In the genomic region with DNA sequence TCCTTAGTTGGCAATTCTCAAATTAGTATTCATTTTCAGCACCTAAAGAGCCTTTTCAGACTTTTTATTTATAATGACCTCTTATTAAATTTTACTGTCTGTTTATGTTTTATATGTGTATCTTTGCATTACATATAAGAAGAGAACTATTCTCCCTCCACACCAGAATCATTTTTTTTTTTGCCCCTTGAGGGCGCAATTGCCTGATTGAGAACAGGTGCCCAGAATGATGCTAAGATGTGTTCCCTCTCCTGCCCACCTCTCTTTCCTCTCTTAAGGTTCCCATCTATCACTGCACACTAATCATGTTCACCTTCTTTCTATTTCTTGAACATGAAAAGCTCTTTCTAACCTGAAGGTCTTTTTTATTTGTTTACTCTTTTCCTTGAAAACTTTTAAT, we compare ENCODE assay signal across 11 cellular contexts. TPM values are rescaled to one million over a fixed set of nuclear protein-coding genes. Genes with fewer than 3 reads are reported as not detected.
DNase-seq lines count a peak whose midpoint lies in the region; ATAC-seq and TF ChIP-seq lines count a peak whose summit lies in the region.
"Had no signal": no experiment of that assay in that cellular context is flagged by ENCODE, and none has a peak within 500 bp of the region (broad histone marks: within the 10 kb centered on the region; RNA-seq: fewer than 3 reads in every experiment).

No MANE protein-coding gene starts in this region.

- H3K9me3 ChIP-seq in SU-DHL-6 (ENCODE audit: insufficient read depth, low read length): no peaks in the 10 kb centered on the region
- H3K9me3 ChIP-seq in tibial nerve: no peaks in the 10 kb centered on the region

- no peak for TF ChIP-seq POLR2A in tibial nerve (IDR thresholded peaks at IDR 0.05)

- no peaks in the 10 kb centered on the region for H3K79me2 ChIP-seq in SU-DHL-6 (ENCODE audit: insufficient read depth, low read length)

- peaks cover 29% of the 10 kb centered on the region for H3F3A ChIP-seq in SU-DHL-6 (ENCODE audit: insufficient read depth)

- H3K36me3 ChIP-seq in SU-DHL-6 (ENCODE audit: low read length) (peaks cover 11% of the 10 kb centered on the region), tibial nerve (no peaks in the 10 kb centered on the region)

- no peak overlapping the region for H3K4me3 Mint-ChIP-seq in activated T-cell treated with anti-CD3 and anti-CD28 coated beads, Interleukin-2, amount 50 U/mL, for 72 hours
- H3K4me3 Mint-ChIP-seq: activated naive CD8-positive, alpha-beta T cell; CD4-positive, CD25-positive, alpha-beta regulatory T cell; stimulated activated naive B cell treated with anti-CD40 and anti-IgM and Interleukin-4, amounts not matched to agents 10 μg/mL and 1 μg/mL and 100 μg/mL, for 72 hours had no signal

- no peaks in the 10 kb centered on the region for H4K20me1 ChIP-seq in SU-DHL-6 (ENCODE audit: low read depth, low read length)

- no peaks in the 10 kb centered on the region for H3K4me1 Mint-ChIP-seq in activated T-cell treated with anti-CD3 and anti-CD28 coated beads, Interleukin-2, amount 50 U/mL, for 72 hours (ENCODE audit: low read depth)
- H3K4me1 Mint-ChIP-seq: CD4-positive, CD25-positive, alpha-beta regulatory T cell; stimulated activated naive B cell treated with anti-CD40 and anti-IgM and Interleukin-4, amounts not matched to agents 10 μg/mL and 1 μg/mL and 100 μg/mL, for 72 hours had no signal

- H3K4me3 ChIP-seq in SU-DHL-6 (ENCODE audit: insufficient read depth, low read length, poor library complexity, severe bottlenecking) (peak overlapping the region; percentile 38), tibial nerve (no peak overlapping the region)

- peak overlapping the region; percentile 81 for H3K4me2 ChIP-seq in SU-DHL-6 (ENCODE audit: low read depth, low read length, poor library complexity, severe bottlenecking)

- H3K9me2 ChIP-seq in SU-DHL-6 (replicated peaks; ENCODE audit: insufficient read depth, low read length): no peaks in the 10 kb centered on the region

- DNase-seq in NOMO-1 treated with DMSO at 0.1 percent for 48 hours (lab: John Stamatoyannopoulos, UW; ENCODE audit: unreplicated experiment) (peak; percentile 8), NOMO-1 treated with dmso at 0.1 percent for 144 hours (lab: John Stamatoyannopoulos, UW; ENCODE audit: unreplicated experiment) (no peak), superior temporal gyrus (ENCODE audit: extremely low spot score) (peak; percentile 17), tibial nerve (ENCODE audit: low spot score in 2 of 2) (no peak), dermis blood vessel endothelial cell (no peak)
- no peak for DNase-seq in activated T-cell treated with anti-CD3 and anti-CD28 coated beads, Interleukin-2, amount 50 U/mL, for 72 hours
- DNase-seq: CD4-positive, CD25-positive, alpha-beta regulatory T cell; stimulated activated naive B cell treated with anti-CD40 and anti-IgM and Interleukin-4, amounts not matched to agents 10 μg/mL and 1 μg/mL and 100 μg/mL, for 72 hours had no signal

- H3K9ac ChIP-seq in SU-DHL-6 (ENCODE audit: low read length): peak overlapping the region; percentile 55

- peak overlapping the region; percentile 50 for H2AFZ ChIP-seq in SU-DHL-6 (ENCODE audit: low read depth, low read length, severe bottlenecking)

- no peak overlapping the region for H3K27ac Mint-ChIP-seq in activated T-cell treated with anti-CD3 and anti-CD28 coated beads, Interleukin-2, amount 50 U/mL, for 72 hours
- H3K27ac Mint-ChIP-seq: activated naive CD8-positive, alpha-beta T cell; CD4-positive, CD25-positive, alpha-beta regulatory T cell; stimulated activated naive B cell treated with anti-CD40 and anti-IgM and Interleukin-4, amounts not matched to agents 10 μg/mL and 1 μg/mL and 100 μg/mL, for 72 hours had no signal

- TF ChIP-seq CTCF in SU-DHL-6 (IDR thresholded peaks at IDR 0.05; ENCODE audit: insufficient read depth, low read length, poor library complexity, severe bottlenecking): peak; percentile 68
- no peak for TF ChIP-seq CTCF in tibial nerve (IDR thresholded peaks at IDR 0.05)

- H3K9me3 Mint-ChIP-seq in activated T-cell treated with anti-CD3 and anti-CD28 coated beads, Interleukin-2, amount 50 U/mL, for 72 hours: peaks cover 0 to 2% of the 10 kb centered on the region in 2 donors
- H3K9me3 Mint-ChIP-seq: stimulated activated naive B cell treated with anti-CD40 and anti-IgM and Interleukin-4, amounts not matched to agents 10 μg/mL and 1 μg/mL and 100 μg/mL, for 72 hours had no signal

- H3K27ac ChIP-seq in SU-DHL-6 (ENCODE audit: low read depth, low read length) (peak overlapping the region; percentile 90), tibial nerve (no peak overlapping the region)

- no peaks in the 10 kb centered on the region for H3K27me3 Mint-ChIP-seq in activated T-cell treated with anti-CD3 and anti-CD28 coated beads, Interleukin-2, amount 50 U/mL, for 72 hours (ENCODE audit: low read depth)
- H3K27me3 Mint-ChIP-seq: activated naive CD8-positive, alpha-beta T cell; CD4-positive, CD25-positive, alpha-beta regulatory T cell; stimulated activated naive B cell treated with anti-CD40 and anti-IgM and Interleukin-4, amounts not matched to agents 10 μg/mL and 1 μg/mL and 100 μg/mL, for 72 hours had no signal

- ATAC-seq in HG03442 (IDR thresholded peaks at IDR 0.05; ENCODE audit: unreplicated experiment): peak; percentile 38
- no peak for ATAC-seq in activated T-cell treated with anti-CD3 and anti-CD28 coated beads, Interleukin-2, amount 50 U/mL, for 72 hours (replicated peaks in 1 of 2)

- H3K27me3 ChIP-seq in SU-DHL-6 (ENCODE audit: low read length) (no peaks in the 10 kb centered on the region), tibial nerve (no peaks in the 10 kb centered on the region)

- no peak for TF ChIP-seq EP300 in tibial nerve (IDR thresholded peaks at IDR 0.05)

- 59 to 69% methylated on average over 1 of the region's 1 CpG for WGBS in tibial nerve, 2 donors

- H3K4me1 ChIP-seq in tibial nerve: peaks cover 0 to 9% (median 0%) of the 10 kb centered on the region in 4 donors

- no peaks in the 10 kb centered on the region for H3K36me3 Mint-ChIP-seq in activated T-cell treated with anti-CD3 and anti-CD28 coated beads, Interleukin-2, amount 50 U/mL, for 72 hours (ENCODE audit: insufficient read depth in 2 of 2)
- H3K36me3 Mint-ChIP-seq: activated naive CD8-positive, alpha-beta T cell; CD4-positive, CD25-positive, alpha-beta regulatory T cell; stimulated activated naive B cell treated with anti-CD40 and anti-IgM and Interleukin-4, amounts not matched to agents 10 μg/mL and 1 μg/mL and 100 μg/mL, for 72 hours had no signal

RNA-seq across cellular contexts. Expression of a gene that starts 44.2 kb away (rescaled TPM):
- not detected for total RNA-seq in activated T-cell treated with anti-CD3 and anti-CD28 coated beads, Interleukin-2, amount 50 U/mL, for 72 hours
- total RNA-seq in tibial nerve (not detected), dermis blood vessel endothelial cell (not detected in 2 replicates)
- total RNA-seq: CD4-positive, CD25-positive, alpha-beta regulatory T cell had no signal

RNA-seq across cellular contexts. Expression of a gene that starts 44.9 kb away (rescaled TPM):
- not detected for total RNA-seq in activated T-cell treated with anti-CD3 and anti-CD28 coated beads, Interleukin-2, amount 50 U/mL, for 72 hours
- total RNA-seq in tibial nerve (not detected), dermis blood vessel endothelial cell (not detected in 2 replicates)
- total RNA-seq: CD4-positive, CD25-positive, alpha-beta regulatory T cell had no signal

Comparison
In these comparisons a context has a peak if more than half of its experiments do, and no peak if none do; other contexts are left out.
1. DNase-seq: peak in NOMO-1 treated with DMSO at 0.1 percent for 48 hours (single experiment) and superior temporal gyrus (single experiment); none in NOMO-1 treated with dmso at 0.1 percent for 144 hours (single experiment), activated T-cell treated with anti-CD3 and anti-CD28 coated beads, Interleukin-2, amount 50 U/mL, for 72 hours (0 of 2), tibial nerve (0 of 2) and dermis blood vessel endothelial cell (single experiment).